In the genomic region with DNA sequence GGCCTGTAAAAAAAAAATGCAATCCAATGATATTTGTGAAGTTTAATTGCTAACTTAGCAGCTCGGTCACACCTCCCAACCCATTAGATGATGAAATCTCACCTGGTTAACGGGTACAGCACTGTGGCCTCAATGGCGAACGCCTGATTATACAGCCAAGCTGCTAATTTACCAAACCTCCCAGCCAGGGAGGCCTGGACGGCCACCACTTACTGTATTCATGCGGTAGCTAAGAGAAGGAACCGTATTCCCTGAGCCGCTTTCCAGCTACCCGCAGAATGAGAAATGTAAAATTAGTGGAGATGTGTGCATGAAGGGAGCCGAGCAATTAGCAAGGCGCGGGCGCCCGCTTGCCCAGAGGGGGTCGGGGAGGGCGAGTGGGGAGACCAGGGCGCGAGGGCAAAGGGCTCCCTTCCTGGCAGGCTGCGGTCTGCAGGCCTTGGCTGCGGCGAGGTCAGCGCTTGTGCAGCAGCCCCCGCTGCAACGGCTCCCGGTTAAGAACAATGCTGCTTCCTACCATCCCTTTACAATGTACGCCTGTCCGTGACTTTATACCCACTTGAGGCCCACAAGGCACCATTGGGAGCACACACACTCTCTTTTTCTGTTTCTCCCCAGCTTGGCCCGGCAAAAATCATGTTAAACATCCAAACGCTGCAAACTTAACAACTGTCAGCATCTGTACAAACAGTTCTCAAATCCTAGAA, we compare ENCODE assay signal across 1 cellular context.
TF ChIP-seq lines count a peak whose summit lies in the region.

No MANE protein-coding gene starts in this region.

TF ChIP-seq in SK-N-SH treated with all-trans-retinoic acid at 6 μM for 48 hours, 23 proteins besides CTCF, POLR2A, EP300 and RAD21 (continued from another document):
- TF ChIP-seq TCF4 (CRISPR knock-in tag; IDR thresholded peaks at IDR 0.05; ENCODE audit: borderline replicate concordance) (no peak), ARNTL (CRISPR knock-in tag; IDR thresholded peaks at IDR 0.05; ENCODE audit: borderline replicate concordance, low read depth) (no peak), ZNF70 (CRISPR knock-in tag; IDR thresholded peaks at IDR 0.05) (no peak), ZNF8 (CRISPR knock-in tag; IDR thresholded peaks at IDR 0.05) (no peak), PATZ1 (CRISPR knock-in tag; IDR thresholded peaks at IDR 0.05; ENCODE audit: borderline replicate concordance) (no peak)
TF ChIP-seq in SK-N-SH treated with all-trans-retinoic acid at 6 μM for 48 hours: peak in this region for 0.
